In genomic region chr13:41344358-41344757, GRCh38 we compare ENCODE assay signal across 20 cellular contexts. TPM values are rescaled to one million over a fixed set of nuclear protein-coding genes. Genes with fewer than 3 reads are reported as not detected.
DNase-seq lines count a peak whose midpoint lies in the region; ATAC-seq and TF ChIP-seq lines count a peak whose summit lies in the region.
"Had no signal": no experiment of that assay in that cellular context is flagged by ENCODE, and none has a peak within 500 bp of the region (broad histone marks: within the 10 kb centered on the region; RNA-seq: fewer than 3 reads in every experiment).

No MANE protein-coding gene starts in this region.

- H3K9ac ChIP-seq in mesendoderm (ENCODE audit: low read length) = no peak overlapping the region

- intact Hi-C loops in natural killer cell (cut with micrococcal nuclease) (no loop called here), A673 (cut with micrococcal nuclease; ENCODE audit: unreplicated experiment) (no loop called here), upper lobe of right lung (cut with DNase I) (no loop called here)

- peaks cover 37 to 41% of the 10 kb centered on the region in 2 donors for H3K4me1 Mint-ChIP-seq in natural killer cell
- H3K4me1 Mint-ChIP-seq in natural killer cell treated with Interleukin-12 subunit alpha and Interleukin-12 subunit beta and Interleukin-15 and Interleukin-18, amount 100 ng/mL, for 72 hours (ENCODE audit: low read depth in 2 of 2) = peaks cover 21 to 28% of the 10 kb centered on the region in 2 donors
- H3K4me1 Mint-ChIP-seq in T-helper 17 cell = peaks cover 23% of the 10 kb centered on the region

- H3K27ac Mint-ChIP-seq in natural killer cell (peak overlapping the region; percentile 33 to 45), T-helper 17 cell (peak overlapping the region; percentile 70)
- H3K27ac Mint-ChIP-seq in natural killer cell treated with Interleukin-12 subunit alpha and Interleukin-12 subunit beta and Interleukin-15 and Interleukin-18, amount 100 ng/mL, for 72 hours = no peak overlapping the region
- H3K27ac Mint-ChIP-seq: HFFc6 had no signal

- H3K79me1 ChIP-seq in mesendoderm (ENCODE audit: low read length) = peaks cover 7% of the 10 kb centered on the region

- H4K5ac ChIP-seq in mesendoderm (ENCODE audit: low read length) = no peak overlapping the region

- H3K36me3 Mint-ChIP-seq in natural killer cell = peaks cover 7% of the 10 kb centered on the region
- H3K36me3 Mint-ChIP-seq in natural killer cell treated with Interleukin-12 subunit alpha and Interleukin-12 subunit beta and Interleukin-15 and Interleukin-18, amount 100 ng/mL, for 72 hours = peaks cover 18% of the 10 kb centered on the region
- peaks cover 9% of the 10 kb centered on the region for H3K36me3 Mint-ChIP-seq in T-helper 17 cell (ENCODE audit: low read depth)

- no peak overlapping the region for H3K4me3 ChIP-seq in mesendoderm (ENCODE audit: low read length)
- H3K4me3 ChIP-seq in A673 (ENCODE audit: low read depth, low read length, poor library complexity, severe bottlenecking) = no peak overlapping the region
- H3K4me3 ChIP-seq in upper lobe of right lung = no peak overlapping the region
- H3K4me3 ChIP-seq: MG63, PC-9, SJSA1 had no signal

- POLR2A ChIA-PET in A673 (lab: Charles Lee; ENCODE audit: low non-redundant PET) = no interaction called here

- no peaks in the 10 kb centered on the region for H3K27me3 Mint-ChIP-seq in natural killer cell (ENCODE audit: low read depth in 2 of 2)
- H3K27me3 Mint-ChIP-seq in natural killer cell treated with Interleukin-12 subunit alpha and Interleukin-12 subunit beta and Interleukin-15 and Interleukin-18, amount 100 ng/mL, for 72 hours = no peaks in the 10 kb centered on the region
- H3K27me3 Mint-ChIP-seq in T-helper 17 cell = no peaks in the 10 kb centered on the region

- no peak overlapping the region for H3K23ac ChIP-seq in mesendoderm (ENCODE audit: low read length)

- BruUV-seq in A673 (replicated peaks; lab: Mats Ljungman, UMichigan) = no TSS peak

- H3K27me3 ChIP-seq in mesendoderm (ENCODE audit: insufficient read depth, low read length, poor library complexity) (no peaks in the 10 kb centered on the region), A673 (replicated peaks; ENCODE audit: insufficient read depth, low read depth, low read length, poor library complexity) (no peaks in the 10 kb centered on the region), upper lobe of right lung (no peaks in the 10 kb centered on the region)
- H3K27me3 ChIP-seq: MG63, SJSA1 had no signal

- DNase-seq in natural killer cell (no peak), T-helper 17 cell (no peak), mesendoderm (peak; percentile 71), A673 (ENCODE audit: low spot score) (no peak), upper lobe of right lung (no peak)
- no peak for DNase-seq in natural killer cell treated with Interleukin-12 subunit alpha and Interleukin-12 subunit beta and Interleukin-15 and Interleukin-18, amount 100 ng/mL, for 72 hours (ENCODE audit: low spot score)
- DNase-seq: ACHN, DND-41, GDM1, HFFc6, IMR-90, Karpas-422, MG63, NCI-H1092 treated with DMSO at 0.1 percent for 48 hours, NCI-H2081 treated with DMSO at 0.1 percent for 48 hours, NCI-H510A treated with DMSO at 0.1 percent for 48 hours, NCI-H82, PC-9 had no signal

- TF ChIP-seq CTCF in natural killer cell (IDR thresholded peaks at IDR 0.05) (no peak), A673 (conservative IDR thresholded peaks at IDR 0.05; ENCODE audit: low read depth, low read length) (no peak), upper lobe of right lung (IDR thresholded peaks at IDR 0.05) (no peak)

- no peak for ATAC-seq in natural killer cell
- ATAC-seq in natural killer cell treated with Interleukin-12 subunit alpha and Interleukin-12 subunit beta and Interleukin-15 and Interleukin-18, amount 100 ng/mL, for 72 hours = no peak
- no peak for ATAC-seq in T-helper 17 cell
- no peak for ATAC-seq in GM21786 (IDR thresholded peaks at IDR 0.05; ENCODE audit: unreplicated experiment)
- no peak for ATAC-seq in upper lobe of right lung

- H3K27ac ChIP-seq in mesendoderm (ENCODE audit: low read depth, low read length) (no peak overlapping the region), A673 (ENCODE audit: low read depth, low read length, poor library complexity, severe bottlenecking) (no peak overlapping the region), upper lobe of right lung (no peak overlapping the region)
- H3K27ac ChIP-seq: PC-9, SJSA1 had no signal

- H3K4ac ChIP-seq in mesendoderm (ENCODE audit: low read depth, low read length) = no peak overlapping the region

- H3K18ac ChIP-seq in mesendoderm (ENCODE audit: low read length) = no peak overlapping the region

- no peaks in the 10 kb centered on the region for H3K79me2 ChIP-seq in mesendoderm (ENCODE audit: control insufficient read depth, insufficient read depth, low read length)

- no peak overlapping the region for H2BK5ac ChIP-seq in mesendoderm (ENCODE audit: low read length)

- CTCF ChIA-PET in A673 (lab: Charles Lee) = no interaction called here

- no CpG with 5 or more reads among the region's 4 CpGs for WGBS in mesendoderm (ENCODE audit: extremely low coverage, insufficient coverage, low lambda C conversion rate)

- no peak overlapping the region for H2BK15ac ChIP-seq in mesendoderm (replicated peaks; ENCODE audit: low read depth)

- H3K9me3 Mint-ChIP-seq in natural killer cell = no peaks in the 10 kb centered on the region
- H3K9me3 Mint-ChIP-seq in natural killer cell treated with Interleukin-12 subunit alpha and Interleukin-12 subunit beta and Interleukin-15 and Interleukin-18, amount 100 ng/mL, for 72 hours = no peaks in the 10 kb centered on the region
- H3K9me3 Mint-ChIP-seq: HFFc6 had no signal

- H3K36me3 ChIP-seq in mesendoderm (ENCODE audit: control insufficient read depth, insufficient read depth, low read length) (no peaks in the 10 kb centered on the region), A673 (ENCODE audit: insufficient read depth, low read length, poor library complexity, severe bottlenecking) (peaks cover 12% of the 10 kb centered on the region), upper lobe of right lung (peaks cover 33% of the 10 kb centered on the region)

- H3K4me2 ChIP-seq in mesendoderm (ENCODE audit: low read length) = no peak overlapping the region
- H3K4me2 ChIP-seq: PC-9 had no signal

- no peak overlapping the region for H2BK120ac ChIP-seq in mesendoderm (ENCODE audit: low read depth, low read length)

- no peak overlapping the region for H3K56ac ChIP-seq in mesendoderm (ENCODE audit: low read length)

- no peaks in the 10 kb centered on the region for H3K9me3 ChIP-seq in T-helper 17 cell (ENCODE audit: control insufficient read depth, low read length, poor library complexity, severe bottlenecking)
- H3K9me3 ChIP-seq in A673 (ENCODE audit: low read depth, low read length, poor library complexity, severe bottlenecking) = no peaks in the 10 kb centered on the region
- H3K9me3 ChIP-seq in upper lobe of right lung = no peaks in the 10 kb centered on the region
- H3K9me3 ChIP-seq: MG63, SJSA1 had no signal

- H4K8ac ChIP-seq in mesendoderm (ENCODE audit: low read depth, low read length) = no peak overlapping the region

- H3K4me3 Mint-ChIP-seq in natural killer cell = no peak overlapping the region
- H3K4me3 Mint-ChIP-seq in natural killer cell treated with Interleukin-12 subunit alpha and Interleukin-12 subunit beta and Interleukin-15 and Interleukin-18, amount 100 ng/mL, for 72 hours = no peak overlapping the region
- H3K4me3 Mint-ChIP-seq in T-helper 17 cell = no peak overlapping the region
- H3K4me3 Mint-ChIP-seq: HFFc6 had no signal

- no peaks in the 10 kb centered on the region for H3K4me1 ChIP-seq in mesendoderm (ENCODE audit: control insufficient read depth, low read depth, low read length)
- no peaks in the 10 kb centered on the region for H3K4me1 ChIP-seq in A673 (ENCODE audit: insufficient read depth, low read length, poor library complexity, severe bottlenecking)
- H3K4me1 ChIP-seq in upper lobe of right lung = no peaks in the 10 kb centered on the region
- H3K4me1 ChIP-seq: SJSA1 had no signal

- no peak overlapping the region for H2AK5ac ChIP-seq in mesendoderm (ENCODE audit: low read length)

RNA-seq across cellular contexts. Expression of gene NAA16, which starts 33.3 kb away (rescaled TPM):
- 10 to 100 TPM; 49.4 to 55.3 (median 53.1) TPM for total RNA-seq in natural killer cell
- 10 to 100 TPM; 16.4 to 38.9 TPM for total RNA-seq in natural killer cell treated with Interleukin-12 subunit alpha and Interleukin-12 subunit beta and Interleukin-15 and Interleukin-18, amount 100 ng/mL, for 72 hours
- total RNA-seq in T-helper 17 cell = 10 to 100 TPM; 38.3 to 41.5 TPM
- polyA plus RNA-seq in mesendoderm (2013, experiment 1 of 2) = 26.1 TPM
- 27.6 TPM for polyA plus RNA-seq in mesendoderm (2013, experiment 2 of 2)
- total RNA-seq in A673 (2021) = 27.2 and 29.0 TPM in 2 replicates
- total RNA-seq in upper lobe of right lung = 20.9 TPM

Comparison
In these comparisons a context has a peak if more than half of its experiments do, and no peak if none do; other contexts are left out.
1. H3K27ac Mint-ChIP-seq: peak in natural killer cell (2 of 2) and T-helper 17 cell (single experiment); none in natural killer cell treated with Interleukin-12 subunit alpha and Interleukin-12 subunit beta and Interleukin-15 and Interleukin-18, amount 100 ng/mL, for 72 hours (0 of 2).